Comparison of ENCODE assay signal across 1 cellular context in genomic region chr18:40531061-40531460, GRCh38.
TF ChIP-seq lines count a peak whose summit lies in the region.

No MANE protein-coding gene starts in this region.

TF ChIP-seq in IMR-90, 13 proteins besides CTCF, POLR2A, EP300 and RAD21 (continued from another document):
- no peak for TF ChIP-seq USF2 (IDR thresholded peaks at IDR 0.05; ENCODE audit: low read depth, low read length)
- TF ChIP-seq RCOR1 (IDR thresholded peaks at IDR 0.05; ENCODE audit: insufficient replicate concordance, low read length) = no peak
- no peak for TF ChIP-seq NFE2L2 (IDR thresholded peaks at IDR 0.05; ENCODE audit: low read depth, low read length)
- TF ChIP-seq RFX5 (IDR thresholded peaks at IDR 0.05; ENCODE audit: low read depth, low read length) = no peak
- no peak for TF ChIP-seq MXI1 (IDR thresholded peaks at IDR 0.05; ENCODE audit: borderline replicate concordance, low read depth, low read length)
- no peak for TF ChIP-seq ELK1 (IDR thresholded peaks at IDR 0.05; ENCODE audit: borderline replicate concordance, low read depth, low read length)
- no peak for TF ChIP-seq MAFK (IDR thresholded peaks at IDR 0.05; ENCODE audit: low read depth, low read length)
